ENCODE assay signal across 19 cellular contexts in the genomic region with DNA sequence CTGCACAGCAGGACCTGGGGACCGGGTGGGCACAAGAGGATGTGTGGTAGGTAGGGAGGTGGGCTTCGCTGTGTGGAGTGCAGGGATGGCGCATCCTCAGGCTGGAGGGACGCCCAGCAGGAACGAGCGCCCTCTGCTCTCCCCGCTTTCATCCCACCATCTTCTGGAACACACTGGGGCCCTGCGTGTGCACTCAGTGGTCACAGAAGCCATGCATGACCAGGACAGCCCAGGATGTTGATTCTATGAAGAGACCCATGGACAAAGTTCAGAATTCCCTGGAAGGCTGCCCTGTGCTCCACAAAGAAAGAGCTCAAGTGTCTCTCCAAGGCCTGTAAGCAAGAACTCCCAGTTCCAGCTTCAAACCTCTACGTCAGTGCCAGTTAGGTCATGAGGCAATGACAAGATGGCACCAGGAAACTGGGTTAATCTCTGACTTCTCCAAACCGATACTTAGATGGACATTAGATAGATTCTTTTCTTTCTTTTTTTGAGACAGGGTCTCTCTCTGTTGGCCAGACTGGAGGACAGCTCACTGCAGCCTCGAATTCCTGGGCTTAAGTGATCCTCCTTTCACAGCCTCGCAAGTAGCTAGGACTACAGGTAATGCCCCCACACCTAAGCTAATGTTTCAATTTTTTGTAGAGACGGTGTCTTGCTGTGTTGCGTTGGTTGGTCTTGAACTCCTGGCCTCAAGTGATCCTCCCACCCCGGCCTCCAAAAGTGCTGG. TPM values are rescaled to one million over a fixed set of nuclear protein-coding genes. Genes with fewer than 3 reads are reported as not detected.
DNase-seq lines count a peak whose midpoint lies in the region; ATAC-seq, FAIRE-seq and TF ChIP-seq lines count a peak whose summit lies in the region.
"Had no signal": no experiment of that assay in that cellular context is flagged by ENCODE, and none has a peak within 500 bp of the region (broad histone marks: within the 10 kb centered on the region; RNA-seq: fewer than 3 reads in every experiment).

No MANE protein-coding gene starts in this region.

- no peak for FAIRE-seq in small intestine (lab: Jason Lieb, UNC)

- H3K9me3 Mint-ChIP-seq in CD4-positive, CD25-positive, alpha-beta regulatory T cell = no peaks in the 10 kb centered on the region
- H3K9me3 Mint-ChIP-seq in activated T-helper 2 cell treated with anti-CD3 and anti-CD28 coated beads, Interferon-gamma antibody, Interleukin-2, Interleukin-4, amounts not matched to agents 10 μg/mL and 5 μg/mL and 100 μg/mL, durations not matched to agents 14 hours and 24 hours and 36 hours = no peaks in the 10 kb centered on the region
- no peaks in the 10 kb centered on the region for H3K9me3 Mint-ChIP-seq in effector memory CD8-positive, alpha-beta T cell
- H3K9me3 Mint-ChIP-seq: activated naive CD4-positive, alpha-beta T cell treated with anti-CD3 and anti-CD28 coated beads, Interleukin-2, amount 10 ng/mL, durations not matched to agents 7 days and 5 days; stimulated activated naive CD8-positive, alpha-beta T cell treated with anti-CD3 and anti-CD28 coated beads, Interleukin-15, Interleukin-2, amounts not matched to agents 100 ng/mL and 50 ng/mL, for 24 hours; T-helper 2 cell treated with Interferon-gamma antibody and Interleukin-4, amounts not matched to agents 5 μg/mL and 100 μg/mL, for 36 hours had no signal

- no peak overlapping the region for H3K27ac Mint-ChIP-seq in CD4-positive, CD25-positive, alpha-beta regulatory T cell
- H3K27ac Mint-ChIP-seq in activated T-helper 2 cell treated with anti-CD3 and anti-CD28 coated beads, Interferon-gamma antibody, Interleukin-2, Interleukin-4, amounts not matched to agents 10 μg/mL and 5 μg/mL and 100 μg/mL, durations not matched to agents 14 hours and 24 hours and 36 hours = no peak overlapping the region
- H3K27ac Mint-ChIP-seq in effector memory CD8-positive, alpha-beta T cell = peak overlapping the region in 1 of 2 donors; percentile 51
- H3K27ac Mint-ChIP-seq: progenitor cell of endocrine pancreas; stimulated activated naive CD8-positive, alpha-beta T cell treated with anti-CD3 and anti-CD28 coated beads, Interleukin-15, Interleukin-2, amounts not matched to agents 100 ng/mL and 50 ng/mL, for 24 hours; T-helper 2 cell treated with Interferon-gamma antibody and Interleukin-4, amounts not matched to agents 5 μg/mL and 100 μg/mL, for 36 hours had no signal

- 54% methylated on average over 15 of the region's 15 CpGs for WGBS in liver
- WGBS in small intestine, 3 donors = 78 to 89% (median 80%) methylated on average over 15 of the region's 15 CpGs

- peak overlapping the region in 3 of 4 donors; percentile 7 to 100 (median 75) for H3K4me3 Mint-ChIP-seq in CD4-positive, CD25-positive, alpha-beta regulatory T cell
- peak overlapping the region; percentile 22 for H3K4me3 Mint-ChIP-seq in activated T-helper 2 cell treated with anti-CD3 and anti-CD28 coated beads, Interferon-gamma antibody, Interleukin-2, Interleukin-4, amounts not matched to agents 10 μg/mL and 5 μg/mL and 100 μg/mL, durations not matched to agents 14 hours and 24 hours and 36 hours (ENCODE audit: low read depth)
- peak overlapping the region in 1 of 2 donors; percentile 80 for H3K4me3 Mint-ChIP-seq in effector memory CD8-positive, alpha-beta T cell
- H3K4me3 Mint-ChIP-seq: activated naive CD4-positive, alpha-beta T cell treated with anti-CD3 and anti-CD28 coated beads, Interleukin-2, amount 10 ng/mL, durations not matched to agents 7 days and 5 days; stimulated activated naive CD8-positive, alpha-beta T cell treated with anti-CD3 and anti-CD28 coated beads, Interleukin-15, Interleukin-2, amounts not matched to agents 100 ng/mL and 50 ng/mL, for 24 hours had no signal

- H3K36me3 ChIP-seq in CD4-positive, CD25-positive, alpha-beta regulatory T cell (ENCODE audit: control insufficient read depth, insufficient read depth, low read length) = peaks cover under 1% of the 10 kb centered on the region
- H3K36me3 ChIP-seq in liver (ENCODE audit: control insufficient read depth in 4 of 4, insufficient read depth in 3 of 4, low read depth in 1 of 4, low read length in 3 of 4) (peaks cover 0 to 5% (median 1%) of the 10 kb centered on the region in 4 donors), small intestine (ENCODE audit: control insufficient read depth in 2 of 2, insufficient read depth in 2 of 2, low read length in 2 of 2) (no peaks in the 10 kb centered on the region), MM.1S (replicated peaks; ENCODE audit: insufficient read depth, low read length) (no peaks in the 10 kb centered on the region)

- peaks cover 10 to 59% (median 22%) of the 10 kb centered on the region in 4 donors for H3K4me1 Mint-ChIP-seq in CD4-positive, CD25-positive, alpha-beta regulatory T cell
- H3K4me1 Mint-ChIP-seq in activated T-helper 2 cell treated with anti-CD3 and anti-CD28 coated beads, Interferon-gamma antibody, Interleukin-2, Interleukin-4, amounts not matched to agents 10 μg/mL and 5 μg/mL and 100 μg/mL, durations not matched to agents 14 hours and 24 hours and 36 hours (ENCODE audit: low read depth) = peaks cover 32% of the 10 kb centered on the region
- peaks cover 31 to 36% of the 10 kb centered on the region in 2 donors for H3K4me1 Mint-ChIP-seq in effector memory CD8-positive, alpha-beta T cell (ENCODE audit: low read depth in 2 of 2)

- intact Hi-C loops in activated T-helper 2 cell treated with anti-CD3 and anti-CD28 coated beads, Interferon-gamma antibody, Interleukin-2, Interleukin-4, amounts not matched to agents 10 μg/mL and 5 μg/mL and 100 μg/mL, durations not matched to agents 14 hours and 24 hours and 36 hours (cut with micrococcal nuclease) = no loop called here

- no peaks in the 10 kb centered on the region for H4K20me1 ChIP-seq in MM.1S (ENCODE audit: insufficient read depth, low read length)

- no peak overlapping the region for H3K4me3 ChIP-seq in CD4-positive, CD25-positive, alpha-beta regulatory T cell (ENCODE audit: low read depth, low read length)
- peak overlapping the region in 2 of 3 donors; percentile 20 to 96 for H3K4me3 ChIP-seq in liver (ENCODE audit: low read depth in 1 of 3, low read length in 3 of 3)
- no peak overlapping the region for H3K4me3 ChIP-seq in small intestine (ENCODE audit: low read depth in 1 of 2, low read length in 2 of 2)
- H3K4me3 ChIP-seq in MM.1S (ENCODE audit: low read length) = no peak overlapping the region

- H2AFZ ChIP-seq in MM.1S (ENCODE audit: low read length) = no peak overlapping the region

- H3K27me3 ChIP-seq in CD4-positive, CD25-positive, alpha-beta regulatory T cell (ENCODE audit: control insufficient read depth, insufficient read depth, low read length) = no peaks in the 10 kb centered on the region
- H3K27me3 ChIP-seq in liver (ENCODE audit: control insufficient read depth in 4 of 4, insufficient read depth in 4 of 4, low read length in 3 of 4) = no peaks in the 10 kb centered on the region
- H3K27me3 ChIP-seq in small intestine (ENCODE audit: control insufficient read depth in 2 of 2, insufficient read depth in 2 of 2, low read length in 2 of 2) = no peaks in the 10 kb centered on the region
- H3K27me3 ChIP-seq in MM.1S (replicated peaks; ENCODE audit: insufficient read depth, low read length) = no peaks in the 10 kb centered on the region

- no peaks in the 10 kb centered on the region for H3K9me3 ChIP-seq in CD4-positive, CD25-positive, alpha-beta regulatory T cell (ENCODE audit: control insufficient read depth in 2 of 2, low read length in 2 of 2)
- no peaks in the 10 kb centered on the region for H3K9me3 ChIP-seq in liver (ENCODE audit: control insufficient read depth in 4 of 4, low read length in 3 of 4)
- no peaks in the 10 kb centered on the region for H3K9me3 ChIP-seq in small intestine (ENCODE audit: control insufficient read depth, low read depth)
- no peaks in the 10 kb centered on the region for H3K9me3 ChIP-seq in MM.1S (replicated peaks; ENCODE audit: insufficient read depth, low read length)

- H3K79me2 ChIP-seq in MM.1S (ENCODE audit: low read length) = peaks cover 17% of the 10 kb centered on the region; the same call in 1 of the 2 replicates

- no peak for ATAC-seq in CD4-positive, CD25-positive, alpha-beta regulatory T cell (ENCODE audit: low read depth in 2 of 2)
- ATAC-seq in effector memory CD8-positive, alpha-beta T cell (replicated peaks) = no peak
- no peak for ATAC-seq in GM18858 (IDR thresholded peaks at IDR 0.05; ENCODE audit: unreplicated experiment)
- ATAC-seq: left cardiac atrium had no signal

- peak overlapping the region in 1 of 2 donors; percentile 43 for H3K9ac ChIP-seq in liver (ENCODE audit: low read depth in 1 of 2, low read length in 2 of 2)
- no peak overlapping the region for H3K9ac ChIP-seq in MM.1S (ENCODE audit: low read length)

- H3K4me1 ChIP-seq in CD4-positive, CD25-positive, alpha-beta regulatory T cell (ENCODE audit: control insufficient read depth, insufficient read depth, low read length, poor library complexity, severe bottlenecking) = peaks cover 36% of the 10 kb centered on the region
- H3K4me1 ChIP-seq in liver (ENCODE audit: control insufficient read depth in 4 of 4, insufficient read depth in 4 of 4, low read length in 3 of 4) = peaks cover 36 to 75% (median 68%) of the 10 kb centered on the region in 4 donors
- H3K4me1 ChIP-seq in small intestine (ENCODE audit: control insufficient read depth in 2 of 2, insufficient read depth in 1 of 2, low read depth in 1 of 2, low read length in 1 of 2) = peaks cover 0 to 10% of the 10 kb centered on the region in 2 donors
- H3K4me1 ChIP-seq in MM.1S (ENCODE audit: low read length) = no peaks in the 10 kb centered on the region

- DNase-seq in CD4-positive, CD25-positive, alpha-beta regulatory T cell = no peak
- DNase-seq in activated T-helper 2 cell treated with anti-CD3 and anti-CD28 coated beads, Interferon-gamma antibody, Interleukin-2, Interleukin-4, amounts not matched to agents 10 μg/mL and 5 μg/mL and 100 μg/mL, durations not matched to agents 14 hours and 24 hours and 36 hours (ENCODE audit: low spot score) = no peak
- peak; percentile 54 for DNase-seq in small intestine
- no peak for DNase-seq in effector memory CD8-positive, alpha-beta T cell
- DNase-seq in MM.1S = no peak
- no peak for DNase-seq in NCI-H2227 (lab: John Stamatoyannopoulos, UW; ENCODE audit: unreplicated experiment)
- DNase-seq: activated CD8-positive, alpha-beta memory T cell treated with anti-CD3 and anti-CD28 coated beads, Interleukin-2, amount 50 U/mL, for 4 hours; activated naive CD4-positive, alpha-beta T cell treated with anti-CD3 and anti-CD28 coated beads, Interleukin-2, amount 10 ng/mL, durations not matched to agents 7 days and 5 days; effector CD4-positive, alpha-beta T cell; HCEC 1CT; hippocampal formation; left cardiac atrium; NCI-H187 had no signal

- no peak overlapping the region for H3K27ac ChIP-seq in CD4-positive, CD25-positive, alpha-beta regulatory T cell (ENCODE audit: insufficient read depth, low read length, poor library complexity, severe bottlenecking)
- H3K27ac ChIP-seq in liver (ENCODE audit: low read depth in 1 of 2, low read length in 2 of 2) = peak overlapping the region; percentile 91
- H3K27ac ChIP-seq in small intestine (ENCODE audit: low read depth in 1 of 2, low read length in 1 of 2) = no peak overlapping the region
- no peak overlapping the region for H3K27ac ChIP-seq in MM.1S (ENCODE audit: low read length)

- no peak overlapping the region for H3K4me2 ChIP-seq in MM.1S (ENCODE audit: low read depth, low read length)

- no peaks in the 10 kb centered on the region for H3K9me2 ChIP-seq in MM.1S (replicated peaks; ENCODE audit: insufficient read depth, low read length)

- H3K36me3 Mint-ChIP-seq in CD4-positive, CD25-positive, alpha-beta regulatory T cell = peaks cover 8% of the 10 kb centered on the region
- peaks cover 33% of the 10 kb centered on the region for H3K36me3 Mint-ChIP-seq in activated T-helper 2 cell treated with anti-CD3 and anti-CD28 coated beads, Interferon-gamma antibody, Interleukin-2, Interleukin-4, amounts not matched to agents 10 μg/mL and 5 μg/mL and 100 μg/mL, durations not matched to agents 14 hours and 24 hours and 36 hours (ENCODE audit: low read depth)
- peaks cover 14% of the 10 kb centered on the region for H3K36me3 Mint-ChIP-seq in effector memory CD8-positive, alpha-beta T cell (ENCODE audit: insufficient read depth)

- H3F3A ChIP-seq in MM.1S (ENCODE audit: insufficient read depth, low read length) = no peaks in the 10 kb centered on the region

- peak; percentile 35 to 53 for TF ChIP-seq RAD21 in liver (IDR thresholded peaks at IDR 0.05)

- no peak for TF ChIP-seq CTCF in liver (IDR thresholded peaks at IDR 0.05; ENCODE audit: low read depth, low read length, missing input control)
- TF ChIP-seq CTCF in MM.1S (IDR thresholded peaks at IDR 0.05; ENCODE audit: low read length) = no peak

- no peaks in the 10 kb centered on the region for H3K27me3 Mint-ChIP-seq in CD4-positive, CD25-positive, alpha-beta regulatory T cell
- H3K27me3 Mint-ChIP-seq in activated T-helper 2 cell treated with anti-CD3 and anti-CD28 coated beads, Interferon-gamma antibody, Interleukin-2, Interleukin-4, amounts not matched to agents 10 μg/mL and 5 μg/mL and 100 μg/mL, durations not matched to agents 14 hours and 24 hours and 36 hours (ENCODE audit: low read depth) = no peaks in the 10 kb centered on the region
- H3K27me3 Mint-ChIP-seq in effector memory CD8-positive, alpha-beta T cell = no peaks in the 10 kb centered on the region
- H3K27me3 Mint-ChIP-seq: stimulated activated naive CD8-positive, alpha-beta T cell treated with anti-CD3 and anti-CD28 coated beads, Interleukin-15, Interleukin-2, amounts not matched to agents 100 ng/mL and 50 ng/mL, for 24 hours had no signal

RNA-seq across cellular contexts. Expression of a gene that starts 3.4 kb away (rescaled TPM):
- total RNA-seq in CD4-positive, CD25-positive, alpha-beta regulatory T cell = 49.6 TPM
- polyA plus RNA-seq in CD4-positive, CD25-positive, alpha-beta regulatory T cell = 10 to 100 TPM; 11.7 to 18.3 (median 14.2) TPM
- total RNA-seq in activated T-helper 2 cell treated with anti-CD3 and anti-CD28 coated beads, Interferon-gamma antibody, Interleukin-2, Interleukin-4, amounts not matched to agents 10 μg/mL and 5 μg/mL and 100 μg/mL, durations not matched to agents 14 hours and 24 hours and 36 hours = 48.1 and 49.5 TPM in 2 replicates
- 10 to 100 TPM; 47.8 to 86.4 TPM for total RNA-seq in liver
- polyA plus RNA-seq in liver (100 to 1,000 TPM in 1 of 2 donors, 10 to 100 TPM in 1; 49.3 to 107 TPM), small intestine (10 to 100 TPM; 15.0 to 30.3 (median 17.8) TPM)

RNA-seq across cellular contexts. Expression of a gene that starts 16.4 kb away (rescaled TPM):
- total RNA-seq in CD4-positive, CD25-positive, alpha-beta regulatory T cell = 10.5 TPM
- polyA plus RNA-seq in CD4-positive, CD25-positive, alpha-beta regulatory T cell = 10 to 100 TPM in 2 of 4 donors, 1 to 10 TPM in 2; 5.2 to 27.6 (median 13.5) TPM
- 12.0 and 15.5 TPM in 2 replicates for total RNA-seq in activated T-helper 2 cell treated with anti-CD3 and anti-CD28 coated beads, Interferon-gamma antibody, Interleukin-2, Interleukin-4, amounts not matched to agents 10 μg/mL and 5 μg/mL and 100 μg/mL, durations not matched to agents 14 hours and 24 hours and 36 hours
- 10 to 100 TPM; 12.2 to 31.5 TPM for total RNA-seq in liver
- polyA plus RNA-seq in liver (10 to 100 TPM; 21.3 to 61.0 TPM), small intestine (10 to 100 TPM; 11.9 to 57.7 (median 19.5) TPM)
- total RNA-seq: myocyte had no signal

RNA-seq across cellular contexts. Expression of a gene that starts 40.3 kb away (rescaled TPM):
- total RNA-seq in CD4-positive, CD25-positive, alpha-beta regulatory T cell = 70.5 TPM
- 100 to 1,000 TPM; 211 to 216 (median 214) TPM for polyA plus RNA-seq in CD4-positive, CD25-positive, alpha-beta regulatory T cell
- 181 and 194 TPM in 2 replicates for total RNA-seq in activated T-helper 2 cell treated with anti-CD3 and anti-CD28 coated beads, Interferon-gamma antibody, Interleukin-2, Interleukin-4, amounts not matched to agents 10 μg/mL and 5 μg/mL and 100 μg/mL, durations not matched to agents 14 hours and 24 hours and 36 hours
- 10 to 100 TPM; 18.0 to 23.8 TPM for total RNA-seq in liver
- 10 to 100 TPM; 41.8 to 86.2 TPM for polyA plus RNA-seq in liver
- polyA plus RNA-seq in small intestine = 10 to 100 TPM; 73.8 to 74.5 (median 74.3) TPM

Comparison
In these comparisons a context has a peak if more than half of its experiments do, and no peak if none do; other contexts are left out.
1. H3K27ac ChIP-seq: peak in liver (2 of 2); none in CD4-positive, CD25-positive, alpha-beta regulatory T cell (single experiment), small intestine (0 of 2) and MM.1S (single experiment).
2. H3K4me3 ChIP-seq: peak in liver (2 of 3); none in CD4-positive, CD25-positive, alpha-beta regulatory T cell (single experiment), small intestine (0 of 2) and MM.1S (single experiment).